Comparison of ENCODE assay signal across 12 cellular contexts in the genomic region with DNA sequence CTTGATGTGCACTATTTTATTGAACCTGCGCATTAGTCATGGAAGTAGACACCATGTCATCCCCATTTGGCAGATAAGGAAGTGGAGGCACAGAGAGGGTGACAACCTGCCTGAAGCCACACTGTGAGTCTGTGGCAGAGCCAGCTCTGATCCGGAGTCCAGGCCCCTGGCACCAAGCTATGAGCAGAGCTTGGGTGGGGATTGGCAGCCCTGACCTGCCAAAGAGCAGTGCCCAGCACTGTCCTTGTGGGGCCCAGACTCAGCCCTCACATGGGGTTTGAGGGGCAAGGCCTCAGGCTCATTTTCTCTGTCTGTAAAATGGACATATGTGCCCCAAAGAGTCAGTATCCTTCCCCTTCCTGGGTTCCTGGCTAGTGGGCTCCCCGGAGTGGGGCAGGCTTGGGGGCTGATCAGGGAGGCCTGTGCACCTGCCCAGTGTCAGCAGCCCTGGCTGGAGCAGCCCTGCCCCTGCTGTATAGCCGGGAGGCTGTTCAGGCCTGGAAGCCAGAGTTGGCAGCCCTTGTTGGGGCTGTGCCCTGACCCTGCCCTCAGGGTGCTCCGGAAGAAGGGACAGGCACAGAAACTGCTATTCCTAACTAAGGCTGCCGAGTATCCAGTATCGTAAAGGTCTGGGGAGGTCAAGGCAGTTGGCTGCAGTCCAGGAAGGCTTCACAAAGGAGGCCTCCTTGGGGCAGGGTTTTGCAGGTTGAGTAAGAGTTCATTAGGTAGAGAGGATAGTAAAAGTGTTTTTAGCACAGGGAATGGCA. TPM values are rescaled to one million over a fixed set of nuclear protein-coding genes. Genes with fewer than 3 reads are reported as not detected.
A peak's percentile ranks its signal among the peaks of the same experiment; 100 is the strongest.
DNase-seq lines count a peak whose midpoint lies in the region; ATAC-seq, FAIRE-seq and TF ChIP-seq lines count a peak whose summit lies in the region.
"Had no signal": no experiment of that assay in that cellular context is flagged by ENCODE, and none has a peak within 500 bp of the region (broad histone marks: within the 10 kb centered on the region; RNA-seq: fewer than 3 reads in every experiment).

No MANE protein-coding gene starts in this region.

- H3K4me1 Mint-ChIP-seq in astrocyte (ENCODE audit: low read depth, unreplicated experiment): peaks cover 25% of the 10 kb centered on the region
- H3K4me1 Mint-ChIP-seq: B cell; naive thymus-derived CD8-positive, alpha-beta T cell had no signal

- no peak for FAIRE-seq in astrocyte (lab: Jason Lieb, UNC)

- ATAC-seq in left ventricle myocardium superior (peak; percentile 24), HG02884 (IDR thresholded peaks at IDR 0.05; ENCODE audit: unreplicated experiment) (no peak)
- ATAC-seq: naive thymus-derived CD8-positive, alpha-beta T cell had no signal

- H3K9me3 Mint-ChIP-seq in astrocyte (ENCODE audit: unreplicated experiment): no peaks in the 10 kb centered on the region
- H3K9me3 Mint-ChIP-seq: naive thymus-derived CD8-positive, alpha-beta T cell had no signal

- H3K9me3 ChIP-seq in astrocyte (ENCODE audit: insufficient read depth, low read depth, low read length): no peaks in the 10 kb centered on the region

- H3K9ac ChIP-seq in astrocyte (ENCODE audit: low read length) (peak overlapping the region; percentile 4), rectal smooth muscle tissue (ENCODE audit: low read length) (no peak overlapping the region)

- H3K4me3 ChIP-seq in astrocyte (ENCODE audit: insufficient read depth, low read depth, low read length) (no peak overlapping the region), rectal smooth muscle tissue (ENCODE audit: low read length) (no peak overlapping the region)
- H3K4me3 ChIP-seq: SK-N-MC had no signal

- H3K36me3 ChIP-seq in astrocyte (ENCODE audit: insufficient read depth, low read length) (peaks cover 4% of the 10 kb centered on the region), rectal smooth muscle tissue (ENCODE audit: control insufficient read depth, insufficient read depth, low read length) (no peaks in the 10 kb centered on the region)

- DNase-seq in ELR (ENCODE audit: low read depth) (peak; percentile 43), astrocyte (ENCODE audit: low read depth) (no peak), left ventricle myocardium superior (peak; percentile 47), NCI-H2196 treated with DMSO at 0.1 percent for 48 hours (lab: John Stamatoyannopoulos, UW; ENCODE audit: unreplicated experiment) (no peak), medulla oblongata (ENCODE audit: extremely low spot score) (no peak), NCI-H2029 treated with DMSO at 0.1 percent for 48 hours (lab: John Stamatoyannopoulos, UW) (no peak)
- DNase-seq: activated CD4-positive, alpha-beta T cell treated with anti-CD3 and anti-CD28 coated beads, Interleukin-2, amount 50 U/mL, for 4 hours had no signal

- TF ChIP-seq CTCF in astrocyte (IDR thresholded peaks at IDR 0.05; ENCODE audit: insufficient read depth, low read depth, low read length): no peak

- intact Hi-C loops in left ventricle myocardium superior (cut with micrococcal nuclease): no loop called here

- peak overlapping the region; percentile 37 for H3K4me2 ChIP-seq in astrocyte (ENCODE audit: low read length)

- no peaks in the 10 kb centered on the region for H3K79me2 ChIP-seq in astrocyte (ENCODE audit: insufficient read depth, low read length)

- H2AFZ ChIP-seq in astrocyte (ENCODE audit: low read depth, low read length): no peak overlapping the region

- no peaks in the 10 kb centered on the region for H4K20me1 ChIP-seq in astrocyte (ENCODE audit: insufficient read depth, low read length)

- H3K36me3 Mint-ChIP-seq in astrocyte (ENCODE audit: low read depth, unreplicated experiment): peaks cover 2% of the 10 kb centered on the region
- H3K36me3 Mint-ChIP-seq: naive thymus-derived CD8-positive, alpha-beta T cell had no signal

- no peak overlapping the region for H3K4me3 Mint-ChIP-seq in astrocyte (ENCODE audit: unreplicated experiment)
- H3K4me3 Mint-ChIP-seq: B cell; naive thymus-derived CD8-positive, alpha-beta T cell had no signal

- peaks cover 2% of the 10 kb centered on the region for H3K27me3 Mint-ChIP-seq in astrocyte (ENCODE audit: low read depth, unreplicated experiment)
- H3K27me3 Mint-ChIP-seq: B cell had no signal

- H3K4me1 ChIP-seq in astrocyte (ENCODE audit: insufficient read depth, low read length) (peaks cover 39% of the 10 kb centered on the region), rectal smooth muscle tissue (ENCODE audit: control insufficient read depth, insufficient read depth, low read length) (peaks cover 4% of the 10 kb centered on the region)

- peak overlapping the region; percentile 17 for H3K27ac ChIP-seq in astrocyte (ENCODE audit: low read depth, low read length)
- peak overlapping the region; percentile 47 for H3K27ac ChIP-seq in rectal smooth muscle tissue (ENCODE audit: low read depth, low read length)
- H3K27ac ChIP-seq: SK-N-MC had no signal

- H3K27me3 ChIP-seq in astrocyte (ENCODE audit: insufficient read depth, low read length): no peaks in the 10 kb centered on the region
- no peaks in the 10 kb centered on the region for H3K27me3 ChIP-seq in rectal smooth muscle tissue (ENCODE audit: control insufficient read depth, insufficient read depth, low read length)

- peak overlapping the region; percentile 26 for H3K27ac Mint-ChIP-seq in astrocyte (ENCODE audit: unreplicated experiment)
- H3K27ac Mint-ChIP-seq: B cell; naive thymus-derived CD8-positive, alpha-beta T cell had no signal

RNA-seq across cellular contexts. Expression of a gene that starts 38.7 kb away (rescaled TPM):
- 48.2 and 98.9 TPM in 2 replicates for total RNA-seq in astrocyte
- total RNA-seq in left ventricle myocardium superior: 473 TPM
- total RNA-seq: naive thymus-derived CD8-positive, alpha-beta T cell had no signal

Comparison
In these comparisons a context has a peak if more than half of its experiments do, and no peak if none do; other contexts are left out.
1. DNase-seq: peak in ELR (single experiment) and left ventricle myocardium superior (single experiment); none in astrocyte (single experiment), NCI-H2196 treated with DMSO at 0.1 percent for 48 hours (single experiment), medulla oblongata (single experiment) and NCI-H2029 treated with DMSO at 0.1 percent for 48 hours (single experiment).